Comparison of ENCODE assay signal across 8 cellular contexts in genomic region chr3:115099115-115099884, GRCh38. TPM values are rescaled to one million over a fixed set of nuclear protein-coding genes. Genes with fewer than 3 reads are reported as not detected.
DNase-seq lines count a peak whose midpoint lies in the region; FAIRE-seq and TF ChIP-seq lines count a peak whose summit lies in the region.

No MANE protein-coding gene starts in this region.

- H3K4me1 ChIP-seq in SJCRH30 (peaks cover 4% of the 10 kb centered on the region), rectal smooth muscle tissue (ENCODE audit: control insufficient read depth, insufficient read depth, low read length) (peaks cover 8% of the 10 kb centered on the region)

- no peaks in the 10 kb centered on the region for H3K36me3 ChIP-seq in SJCRH30
- H3K36me3 ChIP-seq in rectal smooth muscle tissue (ENCODE audit: control insufficient read depth, insufficient read depth, low read length), result no peaks in the 10 kb centered on the region

- no peak for FAIRE-seq in frontal cortex (lab: Jason Lieb, UNC)

- DNase-seq in DMS 273 treated with DMSO at 0.1 percent for 48 hours (lab: John Stamatoyannopoulos, UW), result peak; percentile 40
- DNase-seq in SJCRH30, result peak in 1 of 2 experiments; percentile 18
- DNase-seq in fibroblast of mammary gland (ENCODE audit: low read depth), result no peak
- no peak for DNase-seq in frontal cortex (ENCODE audit: low spot score in 2 of 2)
- DNase-seq in OCI-M2 (lab: John Stamatoyannopoulos, UW; ENCODE audit: unreplicated experiment), result no peak
- no peak for DNase-seq in activated CD4-positive, alpha-beta T cell treated with anti-CD3 and anti-CD28 coated beads, Interleukin-2, amount 50 U/mL, for 4 hours
- no peak for DNase-seq in nucleus accumbens (lab: John Stamatoyannopoulos, UW)

- peak overlapping the region; percentile 57 for H3K4me3 ChIP-seq in SJCRH30
- H3K4me3 ChIP-seq in fibroblast of mammary gland (ENCODE audit: control insufficient read depth, low read depth, low read length), result peak overlapping the region; percentile 41
- H3K4me3 ChIP-seq in rectal smooth muscle tissue (ENCODE audit: low read length), result peak overlapping the region; percentile 51

- no peak for TF ChIP-seq CTCF in fibroblast of mammary gland (conservative IDR thresholded peaks at IDR 0.05; ENCODE audit: control insufficient read depth, insufficient read depth, low read depth, low read length)

- H3K27ac ChIP-seq in SJCRH30, result peak overlapping the region; percentile 46
- peak overlapping the region; percentile 62 for H3K27ac ChIP-seq in rectal smooth muscle tissue (ENCODE audit: low read depth, low read length)

- H3K27me3 ChIP-seq in SJCRH30 (no peaks in the 10 kb centered on the region), rectal smooth muscle tissue (ENCODE audit: control insufficient read depth, insufficient read depth, low read length) (no peaks in the 10 kb centered on the region)

- no peak overlapping the region for H3K9ac ChIP-seq in rectal smooth muscle tissue (ENCODE audit: low read length)

- H3K9me3 ChIP-seq in SJCRH30 (replicated peaks), result no peaks in the 10 kb centered on the region

RNA-seq across cellular contexts. Expression of gene ZBTB20, which starts 47.8 kb away (rescaled TPM):
- 5.3 and 7.7 TPM in 2 replicates for total RNA-seq in SJCRH30 (2014; rRNA removed; shearing (Covaris generic))
- 39.9 TPM for total RNA-seq in frontal cortex
